14 cellular contexts compared by ENCODE assay signal in genomic region chr19:49786432-49786831, GRCh38. TPM values are rescaled to one million over a fixed set of nuclear protein-coding genes. Genes with fewer than 3 reads are reported as not detected.
DNase-seq lines count a peak whose midpoint lies in the region; ATAC-seq, FAIRE-seq and TF ChIP-seq lines count a peak whose summit lies in the region.
"Had no signal": no experiment of that assay in that cellular context is flagged by ENCODE, and none has a peak within 500 bp of the region (broad histone marks: within the 10 kb centered on the region; RNA-seq: fewer than 3 reads in every experiment).

No MANE protein-coding gene starts in this region.

- no peak overlapping the region for H3K4me2 ChIP-seq in K562 (ENCODE audit: insufficient read depth, low read length)

- H3K9me3 Mint-ChIP-seq in activated naive CD8-positive, alpha-beta T cell treated with anti-CD3 and anti-CD28 coated beads for 36 hours, result no peaks in the 10 kb centered on the region
- H3K9me3 Mint-ChIP-seq in activated naive CD8-positive, alpha-beta T cell treated with anti-CD3 and anti-CD28 coated beads, Interleukin-2, amount 50 U/mL, for 24 hours, result no peaks in the 10 kb centered on the region
- H3K9me3 Mint-ChIP-seq: activated T-cell treated with anti-CD3 and anti-CD28 coated beads, Interleukin-2, amount 50 U/mL, for 72 hours had no signal

- no peak for TF ChIP-seq EP300 in K562 (IDR thresholded peaks at IDR 0.05; ENCODE audit: low read length)
- TF ChIP-seq EP300 in suprapubic skin (IDR thresholded peaks at IDR 0.05), result no peak

- in situ Hi-C loops in K562 (cut with MboI), result no loop called here

- TF ChIP-seq CTCF in K562 (IDR thresholded peaks at IDR 0.05 in 2 of 3, conservative IDR thresholded peaks at IDR 0.05 in 1 of 3; ENCODE audit: insufficient read depth in 2 of 3, low read depth in 1 of 3, low read length in 3 of 3) (no peak), kidney (IDR thresholded peaks at IDR 0.05; ENCODE audit: borderline replicate concordance, extremely low read depth, insufficient read depth) (no peak), suprapubic skin (IDR thresholded peaks at IDR 0.05) (no peak)

- H3K4me3 Mint-ChIP-seq in activated naive CD8-positive, alpha-beta T cell treated with anti-CD3 and anti-CD28 coated beads for 36 hours, result no peak overlapping the region
- H3K4me3 Mint-ChIP-seq in activated naive CD8-positive, alpha-beta T cell treated with anti-CD3 and anti-CD28 coated beads, Interleukin-2, amount 50 U/mL, for 24 hours, result no peak overlapping the region
- H3K4me3 Mint-ChIP-seq: activated T-cell treated with anti-CD3 and anti-CD28 coated beads, Interleukin-2, amount 50 U/mL, for 72 hours had no signal

- peak overlapping the region; percentile 69 for H3K27ac Mint-ChIP-seq in activated naive CD8-positive, alpha-beta T cell treated with anti-CD3 and anti-CD28 coated beads for 36 hours
- no peak overlapping the region for H3K27ac Mint-ChIP-seq in activated naive CD8-positive, alpha-beta T cell treated with anti-CD3 and anti-CD28 coated beads, Interleukin-2, amount 50 U/mL, for 24 hours
- H3K27ac Mint-ChIP-seq: activated T-cell treated with anti-CD3 and anti-CD28 coated beads, Interleukin-2, amount 50 U/mL, for 72 hours had no signal

- 62% methylated on average over 6 of the region's 6 CpGs for WGBS in K562 (ENCODE audit: insufficient coverage, low coverage, missing lambda C conversion rate)
- 34% methylated on average over 6 of the region's 6 CpGs for WGBS in suprapubic skin

- CTCF ChIA-PET in K562 (lab: Yijun Ruan, JAX; ENCODE audit: low intra/inter-chr PET ratio), result no interaction called here

- no peak for ATAC-seq in activated naive CD8-positive, alpha-beta T cell treated with anti-CD3 and anti-CD28 coated beads, Interleukin-2, amount 50 U/mL, for 24 hours
- ATAC-seq in K562, result no peak
- no peak for ATAC-seq in HG02973 (IDR thresholded peaks at IDR 0.05; ENCODE audit: unreplicated experiment)
- ATAC-seq in HG03135 (IDR thresholded peaks at IDR 0.05; ENCODE audit: unreplicated experiment), result no peak
- ATAC-seq: activated T-cell treated with anti-CD3 and anti-CD28 coated beads, Interleukin-2, amount 50 U/mL, for 72 hours had no signal

- H3K27me3 ChIP-seq in K562 (ENCODE audit: control insufficient read depth in 2 of 2, insufficient read depth in 2 of 2, low read length in 2 of 2) (no peaks in the 10 kb centered on the region), suprapubic skin (no peaks in the 10 kb centered on the region)

- TF ChIP-seq RAD21 in K562 (CRISPR knock-in tag; conservative IDR thresholded peaks at IDR 0.05 in 1 of 2, IDR thresholded peaks at IDR 0.05 in 1 of 2), result no peak

- H3K4me3 ChIP-seq in K562 (no peak overlapping the region), kidney (ENCODE audit: low read length in 2 of 2) (no peak overlapping the region), suprapubic skin (no peak overlapping the region)
- H3K4me3 ChIP-seq: skin epidermis had no signal

- no peak for DNase-seq in activated naive CD8-positive, alpha-beta T cell treated with anti-CD3 and anti-CD28 coated beads for 36 hours
- DNase-seq in activated naive CD8-positive, alpha-beta T cell treated with anti-CD3 and anti-CD28 coated beads, Interleukin-2, amount 50 U/mL, for 24 hours, result no peak
- peak in 3 of 4 experiments; percentile 37 to 51 (median 45) for DNase-seq in K562 (ENCODE audit: extremely low read depth in 1 of 4, low spot score in 3 of 4)
- peak; percentile 57 for DNase-seq in kidney
- no peak for DNase-seq in suprapubic skin (ENCODE audit: low spot score in 2 of 2)
- DNase-seq in COLO668 (lab: John Stamatoyannopoulos, UW; ENCODE audit: unreplicated experiment), result no peak
- DNase-seq: activated T-cell treated with anti-CD3 and anti-CD28 coated beads, Interleukin-2, amount 50 U/mL, for 72 hours; NCI-H748 treated with DMSO at 0.1 percent for 48 hours; T-helper 9 cell had no signal

- H2AFZ ChIP-seq in K562 (ENCODE audit: low read depth, low read length), result no peak overlapping the region

- no TSS peak for BruUV-seq in K562 (replicated peaks; lab: Mats Ljungman, UMichigan)

- H3K9me3 ChIP-seq in K562 (replicated peaks; ENCODE audit: control insufficient read depth, insufficient read depth, low read depth, low read length) (no peaks in the 10 kb centered on the region; the same call in 1 of the 2 replicates), kidney (ENCODE audit: control insufficient read depth in 1 of 2, low read length in 2 of 2) (no peaks in the 10 kb centered on the region), suprapubic skin (no peaks in the 10 kb centered on the region)

- intact Hi-C loops in K562 (cut with micrococcal nuclease) (no loop called here), kidney (cut with DNase I) (no loop called here)

- H3K79me2 ChIP-seq in K562 (ENCODE audit: control insufficient read depth, insufficient read depth, low read length), result peaks cover 13% of the 10 kb centered on the region

- FAIRE-seq in K562 (lab: Jason Lieb, UNC), result peak; percentile 59
- FAIRE-seq in kidney (lab: Jason Lieb, UNC), result no peak
- FAIRE-seq: islet of Langerhans had no signal

- peak overlapping the region in 1 of 2 experiments; percentile 78; a peak in 2 of 4 replicates for H3K9ac ChIP-seq in K562 (ENCODE audit: insufficient read depth in 1 of 2, low read depth in 2 of 2, low read length in 2 of 2)
- H3K9ac ChIP-seq in kidney (ENCODE audit: low read length in 2 of 2), result no peak overlapping the region

- POLR2A ChIA-PET in K562 (lab: Yijun Ruan, JAX), result interaction anchor here (0.8 to 1.3 kb wide), 3 partner anchors 10 to 78 kb away, joined by 3 to 5 read pairs (median 3); no protein-coding TSS in a partner anchor

- TF ChIP-seq POLR2A in K562 (conservative IDR thresholded peaks at IDR 0.05), result no peak
- no peak for TF ChIP-seq POLR2A in suprapubic skin (IDR thresholded peaks at IDR 0.05)

- no peaks in the 10 kb centered on the region; the same call in 1 of the 2 replicates for H4K20me1 ChIP-seq in K562 (replicated peaks; ENCODE audit: control insufficient read depth, insufficient read depth, low read length)

- H3K27ac ChIP-seq in K562 (ENCODE audit: extremely low read depth, low read depth, low read length), result no peak overlapping the region
- H3K27ac ChIP-seq in kidney (ENCODE audit: low read depth in 2 of 2, low read length in 2 of 2), result no peak overlapping the region
- H3K27ac ChIP-seq in suprapubic skin, result peak overlapping the region; percentile 24

- H3K36me3 ChIP-seq in K562 (ENCODE audit: control insufficient read depth, insufficient read depth, low read length), result peaks cover 87% of the 10 kb centered on the region; the same call in 2 of the 3 replicates
- peaks cover 0 to 14% of the 10 kb centered on the region in 2 donors for H3K36me3 ChIP-seq in kidney (ENCODE audit: control insufficient read depth in 1 of 2, insufficient read depth in 2 of 2, low read length in 2 of 2)
- peaks cover 80% of the 10 kb centered on the region for H3K36me3 ChIP-seq in suprapubic skin

- peaks cover 24% of the 10 kb centered on the region for H3K36me3 Mint-ChIP-seq in activated naive CD8-positive, alpha-beta T cell treated with anti-CD3 and anti-CD28 coated beads for 36 hours
- H3K36me3 Mint-ChIP-seq in activated naive CD8-positive, alpha-beta T cell treated with anti-CD3 and anti-CD28 coated beads, Interleukin-2, amount 50 U/mL, for 24 hours (ENCODE audit: low read depth), result peaks cover 28% of the 10 kb centered on the region

- no peaks in the 10 kb centered on the region for H3K9me1 ChIP-seq in K562 (ENCODE audit: control insufficient read depth, insufficient read depth, low read length)

- H3K4me1 ChIP-seq in K562 (replicated peaks in 1 of 2; ENCODE audit: control insufficient read depth in 2 of 2, insufficient read depth in 2 of 2, low read length in 2 of 2), result peaks cover 0 to 30% of the 10 kb centered on the region in 2 experiments; a peak in 3 of 5 replicates
- peaks cover 0 to 3% of the 10 kb centered on the region in 2 donors for H3K4me1 ChIP-seq in kidney (ENCODE audit: control insufficient read depth in 1 of 2, insufficient read depth in 1 of 2, low read depth in 1 of 2, low read length in 2 of 2)
- H3K4me1 ChIP-seq in suprapubic skin, result peaks cover 18% of the 10 kb centered on the region

- no peaks in the 10 kb centered on the region for H3K27me3 Mint-ChIP-seq in activated naive CD8-positive, alpha-beta T cell treated with anti-CD3 and anti-CD28 coated beads for 36 hours
- H3K27me3 Mint-ChIP-seq in activated naive CD8-positive, alpha-beta T cell treated with anti-CD3 and anti-CD28 coated beads, Interleukin-2, amount 50 U/mL, for 24 hours, result no peaks in the 10 kb centered on the region

- H3K4me1 Mint-ChIP-seq in activated naive CD8-positive, alpha-beta T cell treated with anti-CD3 and anti-CD28 coated beads for 36 hours, result peaks cover 8% of the 10 kb centered on the region
- peaks cover 4% of the 10 kb centered on the region for H3K4me1 Mint-ChIP-seq in activated naive CD8-positive, alpha-beta T cell treated with anti-CD3 and anti-CD28 coated beads, Interleukin-2, amount 50 U/mL, for 24 hours

RNA-seq across cellular contexts. Expression of gene AP2A1, which starts 19.6 kb away (rescaled TPM):
- 10 to 100 TPM; 83.0 to 83.2 TPM for total RNA-seq in activated naive CD8-positive, alpha-beta T cell treated with anti-CD3 and anti-CD28 coated beads for 36 hours
- 142 and 352 TPM in 2 replicates for total RNA-seq in K562 (2011; cell fraction: chromatin; rRNA removed; ENCODE audit: low replicate concordance)
- total RNA-seq in K562 (2011; cell fraction: nucleolus; rRNA removed), result 179 and 183 TPM in 2 replicates
- 173 and 215 TPM in 2 replicates for total RNA-seq in K562 (2011; cell fraction: nucleoplasm; rRNA removed)
- total RNA-seq in K562 (2014; rRNA removed) (77.6 and 109 TPM in 2 replicates), K562 (2014; rRNA removed; fragmentation: Illumina TruSeq; extraction: Trizol) (21.5 and 23.4 TPM in 2 replicates), K562 (2015; rRNA removed; fragmentation: Illumina TruSeq; extraction: Trizol) (29.1 and 31.8 TPM in 2 replicates), K562 (2021) (138 and 150 TPM in 2 replicates), kidney (70.0 TPM), suprapubic skin (100 to 1,000 TPM in 1 of 4 donors, 10 to 100 TPM in 3; 78.1 to 101 (median 93.4) TPM)
- polyA plus RNA-seq in K562 (2011; rRNA removed) (31.9 and 75.2 TPM in 2 replicates), K562 (2014; fragmentation: Illumina TruSeq; extraction: Trizol) (47.0 and 81.3 TPM in 2 replicates), K562 (2014; fragmentation: Nextera tagmentation; extraction: Ambion mirVana) (1 to 10 TPM in 1 of 2 experiments, under 1 TPM in 1; 0.55 to 1.5 TPM), K562 (2014; rRNA removed) (89.6 and 91.9 TPM in 2 replicates), kidney (ENCODE audit: insufficient read depth, low read depth, low replicate concordance) (32.0 TPM)
- polyA plus RNA-seq in K562 (2011; cell fraction: cytosol; rRNA removed), result 57.0 and 118 TPM in 2 replicates
- 98.4 and 141 TPM in 2 replicates for polyA plus RNA-seq in K562 (2011; cell fraction: nucleus; rRNA removed)
- polyA plus RNA-seq in K562 (2012), result 97.7 and 117 TPM in 2 replicates
- 65.8 and 75.2 TPM in 2 replicates for polyA minus RNA-seq in K562 (2011; rRNA and poly(A)+ RNA removed)
- 102 and 161 TPM in 2 replicates for polyA minus RNA-seq in K562 (2011; cell fraction: cytosol; rRNA and poly(A)+ RNA removed)
- 54.4 and 66.2 TPM in 2 replicates for polyA minus RNA-seq in K562 (2011; cell fraction: nucleus; rRNA and poly(A)+ RNA removed)

RNA-seq across cellular contexts. Expression of gene TSKS, which starts 23.3 kb away (rescaled TPM):
- total RNA-seq in activated naive CD8-positive, alpha-beta T cell treated with anti-CD3 and anti-CD28 coated beads for 36 hours, result under 1 TPM; 0.58 to 0.72 TPM
- total RNA-seq in K562 (2011; cell fraction: chromatin; rRNA removed; ENCODE audit: low replicate concordance), result 3.2 and 5.6 TPM in 2 replicates
- total RNA-seq in K562 (2011; cell fraction: nucleolus; rRNA removed), result 4.0 and 5.0 TPM in 2 replicates
- total RNA-seq in K562 (2011; cell fraction: nucleoplasm; rRNA removed), result 2.4 TPM in 2 replicates
- total RNA-seq in K562 (2014; rRNA removed) (3.3 and 4.5 TPM in 2 replicates), K562 (2014; rRNA removed; fragmentation: Illumina TruSeq; extraction: Trizol) (0.64 and 0.80 TPM in 2 replicates), K562 (2015; rRNA removed; fragmentation: Illumina TruSeq; extraction: Trizol) (1.2 and 1.3 TPM in 2 replicates), K562 (2021) (2.3 and 2.4 TPM in 2 replicates), kidney (0.50 TPM), suprapubic skin (1 to 10 TPM in 2 of 4 donors, not detected in 2; 1.7 to 2.5 TPM)
- polyA plus RNA-seq in K562 (2011; rRNA removed) (0.75 and 1.4 TPM in 2 replicates), K562 (2014; fragmentation: Illumina TruSeq; extraction: Trizol) (0.70 and 1.2 TPM in 2 replicates), K562 (2014; fragmentation: Nextera tagmentation; extraction: Ambion mirVana) (under 1 TPM; 0.14 to 0.35 TPM), K562 (2014; rRNA removed) (1.9 and 2.2 TPM in 2 replicates), kidney (ENCODE audit: insufficient read depth, low read depth, low replicate concordance) (0.47 TPM)
- polyA plus RNA-seq in K562 (2011; cell fraction: cytosol; rRNA removed), result 1.0 and 1.6 TPM in 2 replicates
- 2.7 and 3.3 TPM in 2 replicates for polyA plus RNA-seq in K562 (2011; cell fraction: nucleus; rRNA removed)
- 2.9 and 4.5 TPM in 2 replicates for polyA plus RNA-seq in K562 (2012)
- 0.42 and 0.49 TPM in 2 replicates for polyA minus RNA-seq in K562 (2011; rRNA and poly(A)+ RNA removed)
- 0.86 and 1.0 TPM in 2 replicates for polyA minus RNA-seq in K562 (2011; cell fraction: cytosol; rRNA and poly(A)+ RNA removed)
- 1.4 and 2.2 TPM in 2 replicates for polyA minus RNA-seq in K562 (2011; cell fraction: nucleus; rRNA and poly(A)+ RNA removed)
- total RNA-seq: A673 had no signal

RNA-seq across cellular contexts. Expression of gene FUZ, which starts 26.7 kb away (rescaled TPM):
- 10 to 100 TPM; 28.7 to 30.9 TPM for total RNA-seq in activated naive CD8-positive, alpha-beta T cell treated with anti-CD3 and anti-CD28 coated beads for 36 hours
- total RNA-seq in K562 (2011; cell fraction: chromatin; rRNA removed; ENCODE audit: low replicate concordance), result 5.3 and 13.3 TPM in 2 replicates
- 8.2 and 9.1 TPM in 2 replicates for total RNA-seq in K562 (2011; cell fraction: nucleolus; rRNA removed)
- 8.2 and 8.4 TPM in 2 replicates for total RNA-seq in K562 (2011; cell fraction: nucleoplasm; rRNA removed)
- 6.6 and 10.6 TPM in 2 replicates for total RNA-seq in K562 (2014; rRNA removed)
- total RNA-seq in K562 (2014; rRNA removed; fragmentation: Illumina TruSeq; extraction: Trizol), result 1.9 and 3.5 TPM in 2 replicates
- 2.9 and 3.8 TPM in 2 replicates for total RNA-seq in K562 (2015; rRNA removed; fragmentation: Illumina TruSeq; extraction: Trizol)
- total RNA-seq in K562 (2021), result 6.7 and 7.6 TPM in 2 replicates
- polyA plus RNA-seq in K562 (2011; rRNA removed), result 2.7 and 3.6 TPM in 2 replicates
- polyA plus RNA-seq in K562 (2011; cell fraction: cytosol; rRNA removed), result 4.8 and 5.7 TPM in 2 replicates
- polyA plus RNA-seq in K562 (2011; cell fraction: nucleus; rRNA removed), result 7.4 and 9.5 TPM in 2 replicates
- 6.3 and 6.4 TPM in 2 replicates for polyA plus RNA-seq in K562 (2012)
- 3.2 and 4.5 TPM in 2 replicates for polyA plus RNA-seq in K562 (2014; fragmentation: Illumina TruSeq; extraction: Trizol)
- under 1 TPM in 1 of 2 experiments, not detected in 1; 0.17 TPM for polyA plus RNA-seq in K562 (2014; fragmentation: Nextera tagmentation; extraction: Ambion mirVana)
- polyA plus RNA-seq in K562 (2014; rRNA removed), result 4.7 and 11.5 TPM in 2 replicates
- polyA minus RNA-seq in K562 (2011; rRNA and poly(A)+ RNA removed), result 2.0 and 2.2 TPM in 2 replicates
- polyA minus RNA-seq in K562 (2011; cell fraction: cytosol; rRNA and poly(A)+ RNA removed), result 2.6 and 6.6 TPM in 2 replicates
- 1.2 and 3.7 TPM in 2 replicates for polyA minus RNA-seq in K562 (2011; cell fraction: nucleus; rRNA and poly(A)+ RNA removed)
- 26.9 TPM for total RNA-seq in kidney
- 51.2 TPM for polyA plus RNA-seq in kidney (ENCODE audit: insufficient read depth, low read depth, low replicate concordance)
- total RNA-seq in suprapubic skin, result 10 to 100 TPM in 3 of 4 donors, 1 to 10 TPM in 1; 9.4 to 24.2 (median 14.4) TPM

RNA-seq across cellular contexts. Expression of gene MED25, which starts 31.7 kb away (rescaled TPM):
- 10 to 100 TPM; 41.6 to 44.8 TPM for total RNA-seq in activated naive CD8-positive, alpha-beta T cell treated with anti-CD3 and anti-CD28 coated beads for 36 hours
- total RNA-seq in K562 (2011; cell fraction: chromatin; rRNA removed; ENCODE audit: low replicate concordance), result 109 and 190 TPM in 2 replicates
- total RNA-seq in K562 (2011; cell fraction: nucleolus; rRNA removed), result 97.8 and 99.2 TPM in 2 replicates
- 109 and 111 TPM in 2 replicates for total RNA-seq in K562 (2011; cell fraction: nucleoplasm; rRNA removed)
- total RNA-seq in K562 (2014; rRNA removed), result 19.3 and 30.1 TPM in 2 replicates
- 15.7 and 17.1 TPM in 2 replicates for total RNA-seq in K562 (2014; rRNA removed; fragmentation: Illumina TruSeq; extraction: Trizol)
- 14.5 and 16.0 TPM in 2 replicates for total RNA-seq in K562 (2015; rRNA removed; fragmentation: Illumina TruSeq; extraction: Trizol)
- total RNA-seq in K562 (2021), result 83.5 and 93.9 TPM in 2 replicates
- polyA plus RNA-seq in K562 (2011; rRNA removed), result 23.0 and 31.0 TPM in 2 replicates
- 18.3 and 19.6 TPM in 2 replicates for polyA plus RNA-seq in K562 (2011; cell fraction: cytosol; rRNA removed)
- 111 and 131 TPM in 2 replicates for polyA plus RNA-seq in K562 (2011; cell fraction: nucleus; rRNA removed)
- 57.3 and 63.8 TPM in 2 replicates for polyA plus RNA-seq in K562 (2012)
- polyA plus RNA-seq in K562 (2014; fragmentation: Illumina TruSeq; extraction: Trizol), result 56.7 and 72.9 TPM in 2 replicates
- polyA plus RNA-seq in K562 (2014; fragmentation: Nextera tagmentation; extraction: Ambion mirVana), result 1 to 10 TPM; 4.1 to 4.4 TPM
- 37.8 and 40.3 TPM in 2 replicates for polyA plus RNA-seq in K562 (2014; rRNA removed)
- polyA minus RNA-seq in K562 (2011; rRNA and poly(A)+ RNA removed), result 20.8 and 22.4 TPM in 2 replicates
- 35.9 and 50.9 TPM in 2 replicates for polyA minus RNA-seq in K562 (2011; cell fraction: cytosol; rRNA and poly(A)+ RNA removed)
- polyA minus RNA-seq in K562 (2011; cell fraction: nucleus; rRNA and poly(A)+ RNA removed), result 38.8 and 53.6 TPM in 2 replicates
- 53.2 TPM for total RNA-seq in kidney
- 37.3 TPM for polyA plus RNA-seq in kidney (ENCODE audit: insufficient read depth, low read depth, low replicate concordance)
- total RNA-seq in suprapubic skin, result 10 to 100 TPM; 32.2 to 60.3 (median 40.8) TPM

Comparison
In these comparisons a context has a peak if more than half of its experiments do, and no peak if none do; other contexts are left out.
1. DNase-seq: peak in K562 (3 of 4) and kidney (single experiment); none in activated naive CD8-positive, alpha-beta T cell treated with anti-CD3 and anti-CD28 coated beads for 36 hours (single experiment), activated naive CD8-positive, alpha-beta T cell treated with anti-CD3 and anti-CD28 coated beads, Interleukin-2, amount 50 U/mL, for 24 hours (single experiment), suprapubic skin (0 of 2) and COLO668 (single experiment).